ENCODE assay signal across 10 cellular contexts in genomic region chr1:201883786-201884185, GRCh38. TPM values are rescaled to one million over a fixed set of nuclear protein-coding genes. Genes with fewer than 3 reads are reported as not detected.
A peak's percentile ranks its signal among the peaks of the same experiment; 100 is the strongest.
DNase-seq lines count a peak whose midpoint lies in the region; ATAC-seq and TF ChIP-seq lines count a peak whose summit lies in the region.
"Had no signal": no experiment of that assay in that cellular context is flagged by ENCODE, and none has a peak within 500 bp of the region (broad histone marks: within the 10 kb centered on the region; RNA-seq: fewer than 3 reads in every experiment).

No MANE protein-coding gene starts in this region.

- peaks cover 30 to 47% of the 10 kb centered on the region in 2 donors for H3K4me1 ChIP-seq in ascending aorta

- no peaks in the 10 kb centered on the region for H3K9me3 ChIP-seq in ascending aorta

- ATAC-seq in left lobe of liver (peak; percentile 21), HG03521 (IDR thresholded peaks at IDR 0.05; ENCODE audit: unreplicated experiment) (no peak), HG03025 (IDR thresholded peaks at IDR 0.05; ENCODE audit: low FRiP score, unreplicated experiment) (no peak), HG03378 (IDR thresholded peaks at IDR 0.05; ENCODE audit: unreplicated experiment) (no peak)

- peak overlapping the region; percentile 62 to 94 for H3K27ac ChIP-seq in ascending aorta

- no peaks in the 10 kb centered on the region for H3K27me3 ChIP-seq in ascending aorta

- H3K4me3 ChIP-seq in ascending aorta: no peak overlapping the region
- H3K4me3 ChIP-seq: smooth muscle cell had no signal

- intact Hi-C loops in ascending aorta (cut with DNase I): loop anchor here (10.0 kb wide), 1 partner anchor 251 kb away; no protein-coding TSS in a partner anchor

- no peak for TF ChIP-seq CTCF in ascending aorta (IDR thresholded peaks at IDR 0.05)

- DNase-seq in AG08396 (ENCODE audit: low spot score): peak; percentile 36
- DNase-seq in KG1 (lab: John Stamatoyannopoulos, UW): peak; percentile 10
- DNase-seq in ascending aorta (ENCODE audit: low spot score in 2 of 2): peak in 1 of 2 donors; percentile 75
- DNase-seq in left lobe of liver (ENCODE audit: low spot score): peak; percentile 42
- DNase-seq in putamen (ENCODE audit: low spot score): no peak
- DNase-seq: NCI-H510A had no signal

- no peaks in the 10 kb centered on the region for H3K36me3 ChIP-seq in ascending aorta

RNA-seq across cellular contexts. Expression of gene SHISA4, which starts 4.9 kb away (rescaled TPM):
- total RNA-seq in ascending aorta (62.5 TPM), left lobe of liver (4.4 TPM)

RNA-seq across cellular contexts. Expression of gene IPO9, which starts 54.8 kb away (rescaled TPM):
- total RNA-seq in ascending aorta (9.3 TPM), left lobe of liver (21.3 TPM)

Comparison
In these comparisons a context has a peak if more than half of its experiments do, and no peak if none do; other contexts are left out.
1. RNA of gene SHISA4, which starts 4.9 kb away (total RNA-seq): 62.5 TPM in ascending aorta (single experiment); 4.4 TPM in left lobe of liver (single experiment); every median in the first group is over 10 times any median in the second.